In the genomic region with DNA sequence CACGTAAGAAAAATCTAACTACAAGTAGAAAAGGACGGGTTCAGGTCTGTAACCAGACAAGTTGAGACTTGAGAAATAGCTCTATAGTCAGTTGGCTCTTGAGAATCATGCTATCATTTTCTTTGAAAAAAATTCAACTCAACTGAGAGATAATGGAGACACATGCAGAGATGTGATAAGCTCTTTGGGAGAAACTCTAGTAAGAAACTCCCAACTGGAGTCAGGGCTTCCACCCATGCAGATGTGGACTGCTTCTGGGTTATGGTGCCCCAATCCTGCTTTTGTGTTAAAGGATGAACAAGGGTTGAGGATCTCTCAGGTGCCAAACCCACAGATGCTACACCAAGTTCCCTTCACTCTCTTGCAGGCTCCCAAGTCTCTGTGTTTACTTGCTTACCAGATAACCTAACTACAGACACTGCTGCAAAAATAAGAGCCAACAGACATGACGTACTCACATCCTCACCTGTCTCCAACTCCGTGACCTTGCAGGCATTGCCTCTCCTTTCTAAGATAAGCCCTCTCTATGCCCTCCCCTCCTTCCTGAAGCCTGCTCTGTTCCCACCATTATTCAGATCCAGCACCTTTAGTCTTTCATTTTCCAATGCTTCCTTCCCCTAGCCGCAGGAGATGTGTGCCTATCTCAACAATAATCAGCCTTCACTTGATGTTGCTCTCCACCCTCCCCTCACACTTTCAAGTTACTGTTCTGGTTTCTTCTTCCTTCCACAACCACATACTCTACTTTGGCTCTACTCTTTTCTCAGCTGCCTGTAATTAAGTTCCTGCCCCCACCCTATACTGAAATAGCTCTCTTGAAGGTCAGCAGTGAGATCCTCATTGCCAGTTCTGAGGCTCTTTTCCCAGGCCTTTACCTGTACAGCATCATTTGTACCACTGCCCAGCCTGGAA, we compare ENCODE assay signal across 10 cellular contexts.
DNase-seq lines count a peak whose midpoint lies in the region; ATAC-seq, FAIRE-seq and TF ChIP-seq lines count a peak whose summit lies in the region.
"Had no signal": no experiment of that assay in that cellular context is flagged by ENCODE, and none has a peak within 500 bp of the region (broad histone marks: within the 10 kb centered on the region; RNA-seq: fewer than 3 reads in every experiment).

No MANE protein-coding gene starts in this region.

- no peak overlapping the region for H3K4me2 ChIP-seq in neuronal stem cell (ENCODE audit: insufficient read depth, low read length, poor library complexity, severe bottlenecking)

- TF ChIP-seq CTCF in activated B cell treated with CpG ODN at 0.5 μM for 24 hours (IDR thresholded peaks at IDR 0.05) (no peak), dorsolateral prefrontal cortex (IDR thresholded peaks at IDR 0.05 in 54 of 56, conservative IDR thresholded peaks at IDR 0.05 in 2 of 56; ENCODE audit: low read depth in 1 of 56, partially characterized antibody in 56 of 56) (no peak)

- 100% methylated on average over 1 of the region's 5 CpGs; no CpG with 5 or more reads in 1 of the 2 donors for WGBS in neuronal stem cell (ENCODE audit: extremely low coverage in 2 of 2, insufficient read length in 2 of 2, insufficient replicate concordance in 1 of 2), 2 donors

- no peak overlapping the region for H3K4ac ChIP-seq in neuronal stem cell (ENCODE audit: low read length)

- no peaks in the 10 kb centered on the region for H3K9me3 Mint-ChIP-seq in activated T-cell treated with anti-CD3 and anti-CD28 coated beads, Interleukin-2, amount 50 U/mL, for 24 hours
- H3K9me3 Mint-ChIP-seq in activated B cell treated with CpG ODN at 0.5 μM for 24 hours: no peaks in the 10 kb centered on the region
- H3K9me3 Mint-ChIP-seq in stimulated activated naive CD8-positive, alpha-beta T cell treated with anti-CD3 and anti-CD28 coated beads, Interleukin-15, amount 100 ng/mL, for 72 hours: no peaks in the 10 kb centered on the region

- no peaks in the 10 kb centered on the region for H3K36me3 ChIP-seq in neuronal stem cell (replicated peaks in 1 of 2; ENCODE audit: control insufficient read depth in 2 of 2, insufficient read depth in 2 of 2, low read length in 2 of 2)

- no peak for FAIRE-seq in urothelium cell line (lab: Jason Lieb, UNC)
- FAIRE-seq: pancreas had no signal

- CTCF ChIA-PET in activated B cell treated with CpG ODN at 0.5 μM for 24 hours (lab: Charles Lee): interaction anchor here (0.7 to 1.5 kb wide), 2 partner anchors 16 to 54 kb away, joined by 3 read pairs; no protein-coding TSS in a partner anchor

- intact Hi-C loops in activated B cell treated with CpG ODN at 0.5 μM for 24 hours (cut with micrococcal nuclease): no loop called here
- intact Hi-C loops in dorsolateral prefrontal cortex (cut with DNase I): no loop called here

- peak overlapping the region; percentile 6 for H3K27ac Mint-ChIP-seq in activated T-cell treated with anti-CD3 and anti-CD28 coated beads, Interleukin-2, amount 50 U/mL, for 24 hours
- H3K27ac Mint-ChIP-seq in activated B cell treated with CpG ODN at 0.5 μM for 24 hours: peak overlapping the region; percentile 36
- H3K27ac Mint-ChIP-seq in stimulated activated naive CD8-positive, alpha-beta T cell treated with anti-CD3 and anti-CD28 coated beads, Interleukin-15, amount 100 ng/mL, for 72 hours: peak overlapping the region in 1 of 2 donors; percentile 15

- no peaks in the 10 kb centered on the region for H3K9me3 ChIP-seq in neuronal stem cell (replicated peaks in 1 of 2; ENCODE audit: control insufficient read depth in 2 of 2, insufficient read depth in 1 of 2, low read depth in 1 of 2, low read length in 2 of 2)
- H3K9me3 ChIP-seq: pancreas had no signal

- POLR2A ChIA-PET in activated B cell treated with CpG ODN at 0.5 μM for 24 hours (lab: Charles Lee): interaction anchor here (1.5 kb wide), 1 partner anchor 16 kb away, joined by 5 read pairs; no protein-coding TSS in a partner anchor

- H3K27me3 ChIP-seq in neuronal stem cell (ENCODE audit: control insufficient read depth in 3 of 3, insufficient read depth in 3 of 3, low read depth in 1 of 3, low read length in 3 of 3) (no peaks in the 10 kb centered on the region), dorsolateral prefrontal cortex (no peaks in the 10 kb centered on the region)
- H3K27me3 ChIP-seq: pancreas had no signal

- no peak overlapping the region for H2BK15ac ChIP-seq in neuronal stem cell (ENCODE audit: low read length)

- H3K4me3 Mint-ChIP-seq in activated T-cell treated with anti-CD3 and anti-CD28 coated beads, Interleukin-2, amount 50 U/mL, for 24 hours: peak overlapping the region; percentile 16
- no peak overlapping the region for H3K4me3 Mint-ChIP-seq in activated B cell treated with CpG ODN at 0.5 μM for 24 hours
- H3K4me3 Mint-ChIP-seq in stimulated activated naive CD8-positive, alpha-beta T cell treated with anti-CD3 and anti-CD28 coated beads, Interleukin-15, amount 100 ng/mL, for 72 hours: peak overlapping the region; percentile 47 to 65

- H2BK12ac ChIP-seq in neuronal stem cell (ENCODE audit: low read length): no peak overlapping the region

- H3K27ac ChIP-seq in neuronal stem cell (replicated peaks; ENCODE audit: low read length) (no peak overlapping the region), dorsolateral prefrontal cortex (no peak overlapping the region)
- H3K27ac ChIP-seq: pancreas had no signal

- H3K9ac ChIP-seq in neuronal stem cell (ENCODE audit: low read depth, low read length, poor library complexity): no peak overlapping the region

- no peak overlapping the region for H3K23ac ChIP-seq in neuronal stem cell (ENCODE audit: low read depth, low read length, poor library complexity)

- no peak overlapping the region for H3K14ac ChIP-seq in neuronal stem cell (ENCODE audit: low read length)

- H3K4me3 ChIP-seq in neuronal stem cell (ENCODE audit: low read length in 2 of 2): no peak overlapping the region
- no peak overlapping the region for H3K4me3 ChIP-seq in dorsolateral prefrontal cortex
- H3K4me3 ChIP-seq: pancreas had no signal

- no peaks in the 10 kb centered on the region for H3K79me1 ChIP-seq in neuronal stem cell (ENCODE audit: low read depth, low read length)

- H3K4me1 Mint-ChIP-seq in activated T-cell treated with anti-CD3 and anti-CD28 coated beads, Interleukin-2, amount 50 U/mL, for 24 hours (ENCODE audit: low read depth): peaks cover 84% of the 10 kb centered on the region
- peaks cover 67% of the 10 kb centered on the region for H3K4me1 Mint-ChIP-seq in activated B cell treated with CpG ODN at 0.5 μM for 24 hours
- H3K4me1 Mint-ChIP-seq in stimulated activated naive CD8-positive, alpha-beta T cell treated with anti-CD3 and anti-CD28 coated beads, Interleukin-15, amount 100 ng/mL, for 72 hours: peaks cover 89% of the 10 kb centered on the region

- H3K36me3 Mint-ChIP-seq in activated T-cell treated with anti-CD3 and anti-CD28 coated beads, Interleukin-2, amount 50 U/mL, for 24 hours (ENCODE audit: low read depth): no peaks in the 10 kb centered on the region
- H3K36me3 Mint-ChIP-seq in activated B cell treated with CpG ODN at 0.5 μM for 24 hours (ENCODE audit: low read depth): no peaks in the 10 kb centered on the region

- H2BK5ac ChIP-seq in neuronal stem cell (ENCODE audit: low read length): no peak overlapping the region

- peaks cover 0 to 4% of the 10 kb centered on the region in 2 donors for H3K4me1 ChIP-seq in neuronal stem cell (ENCODE audit: control insufficient read depth in 2 of 2, insufficient read depth in 1 of 2, low read depth in 1 of 2, low read length in 2 of 2)
- H3K4me1 ChIP-seq: pancreas had no signal

- no peaks in the 10 kb centered on the region for H3K27me3 Mint-ChIP-seq in activated T-cell treated with anti-CD3 and anti-CD28 coated beads, Interleukin-2, amount 50 U/mL, for 24 hours
- H3K27me3 Mint-ChIP-seq in activated B cell treated with CpG ODN at 0.5 μM for 24 hours: no peaks in the 10 kb centered on the region
- H3K27me3 Mint-ChIP-seq in stimulated activated naive CD8-positive, alpha-beta T cell treated with anti-CD3 and anti-CD28 coated beads, Interleukin-15, amount 100 ng/mL, for 72 hours: no peaks in the 10 kb centered on the region

- no peak overlapping the region for H4K91ac ChIP-seq in neuronal stem cell (ENCODE audit: low read depth, low read length, poor library complexity)

- no peak for DNase-seq in activated T-cell treated with anti-CD3 and anti-CD28 coated beads, Interleukin-2, amount 50 U/mL, for 24 hours
- DNase-seq in activated T-cell treated with anti-CD3 and anti-CD28 coated beads for 4 hours: no peak
- DNase-seq in activated B cell treated with CpG ODN at 0.5 μM for 24 hours: no peak
- no peak for DNase-seq in stimulated activated naive CD8-positive, alpha-beta T cell treated with anti-CD3 and anti-CD28 coated beads, Interleukin-15, amount 100 ng/mL, for 72 hours
- DNase-seq in neuronal stem cell (ENCODE audit: low spot score): no peak
- no peak for DNase-seq in urothelium cell line (ENCODE audit: low spot score)
- no peak for DNase-seq in dorsolateral prefrontal cortex
- DNase-seq: pancreas, trophoblast cell had no signal

- no peak overlapping the region for H2BK120ac ChIP-seq in neuronal stem cell (ENCODE audit: low read depth, low read length)

- H2AFZ ChIP-seq in neuronal stem cell (ENCODE audit: low read length): no peak overlapping the region

- ATAC-seq in HG02973 (IDR thresholded peaks at IDR 0.05; ENCODE audit: unreplicated experiment) (peak; percentile 37), activated B cell treated with CpG ODN at 0.5 μM for 24 hours (ENCODE audit: low read depth) (peak; percentile 25)
- peak; percentile 48 for ATAC-seq in stimulated activated naive CD8-positive, alpha-beta T cell treated with anti-CD3 and anti-CD28 coated beads, Interleukin-15, amount 100 ng/mL, for 72 hours

- no peak overlapping the region for H2AK5ac ChIP-seq in neuronal stem cell (ENCODE audit: low read depth, low read length)

- no peak overlapping the region for H3K18ac ChIP-seq in neuronal stem cell (ENCODE audit: low read length)

- H4K8ac ChIP-seq in neuronal stem cell (ENCODE audit: low read depth, low read length): no peak overlapping the region
